In the genomic region with DNA sequence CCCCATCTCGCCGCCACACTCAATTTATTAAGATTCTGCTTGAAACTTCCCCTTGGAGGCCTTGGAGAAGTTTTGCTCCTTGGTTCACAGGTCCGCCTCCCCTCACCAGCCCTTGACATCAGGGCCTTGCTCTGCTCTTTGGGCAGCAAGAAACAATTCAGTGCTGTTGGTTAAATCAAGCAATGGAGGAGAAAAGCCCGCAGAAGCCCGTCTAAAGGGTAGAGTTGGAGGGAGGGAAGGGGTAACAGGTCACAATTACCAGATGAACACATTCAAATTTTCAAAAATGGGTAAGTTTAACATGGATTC, we compare ENCODE assay signal across 8 cellular contexts. TPM values are rescaled to one million over a fixed set of nuclear protein-coding genes. Genes with fewer than 3 reads are reported as not detected.
A peak's percentile ranks its signal among the peaks of the same experiment; 100 is the strongest.
DNase-seq lines count a peak whose midpoint lies in the region; ATAC-seq and TF ChIP-seq lines count a peak whose summit lies in the region.

No MANE protein-coding gene starts in this region.

- ATAC-seq in HG02852 (IDR thresholded peaks at IDR 0.05; ENCODE audit: unreplicated experiment) (peak; percentile 20), GM18870 (IDR thresholded peaks at IDR 0.05; ENCODE audit: unreplicated experiment) (no peak)

- no peaks in the 10 kb centered on the region for H3K9me3 Mint-ChIP-seq in Calu3 (ENCODE audit: low read depth, unreplicated experiment)
- no peaks in the 10 kb centered on the region for H3K9me3 Mint-ChIP-seq in activated CD4-positive, alpha-beta T cell treated with anti-CD3 and anti-CD28 coated beads, Interleukin-2, amount 10 ng/mL, durations not matched to agents 24 days and 14 days
- H3K9me3 Mint-ChIP-seq in osteocyte (ENCODE audit: unreplicated experiment), result no peaks in the 10 kb centered on the region

- H3K36me3 Mint-ChIP-seq in Calu3 (ENCODE audit: insufficient read depth, unreplicated experiment) (peaks cover 34% of the 10 kb centered on the region), osteocyte (ENCODE audit: unreplicated experiment) (peaks cover 27% of the 10 kb centered on the region)
- H3K36me3 Mint-ChIP-seq in activated CD4-positive, alpha-beta T cell treated with anti-CD3 and anti-CD28 coated beads, Interleukin-2, amount 10 ng/mL, durations not matched to agents 24 days and 14 days (ENCODE audit: low read depth), result peaks cover 59% of the 10 kb centered on the region

- CTCF ChIA-PET in Calu3 (lab: Charles Lee), result interaction anchor here (0.9 kb wide), 1 partner anchor 179 kb away, joined by 3 read pairs; a partner anchor contains a TSS

- intact Hi-C loops in Calu3 (cut with micrococcal nuclease; ENCODE audit: unreplicated experiment), result loop anchor here (1.0 kb wide), 1 partner anchor 116 kb away; no protein-coding TSS in a partner anchor
- intact Hi-C loops in activated CD4-positive, alpha-beta T cell treated with anti-CD3 and anti-CD28 coated beads, Interleukin-2, amount 10 ng/mL, durations not matched to agents 24 days and 14 days (cut with micrococcal nuclease), result loop anchor here (1.0 to 5.0 kb wide), 6 partner anchors 13 to 234 kb away; a partner anchor contains a TSS

- peak overlapping the region; percentile 90 for H3K4me3 Mint-ChIP-seq in Calu3 (ENCODE audit: low read depth, unreplicated experiment)
- peak overlapping the region; percentile 95 for H3K4me3 Mint-ChIP-seq in activated CD4-positive, alpha-beta T cell treated with anti-CD3 and anti-CD28 coated beads, Interleukin-2, amount 10 ng/mL, durations not matched to agents 24 days and 14 days
- peak overlapping the region; percentile 88 for H3K4me3 Mint-ChIP-seq in osteocyte (ENCODE audit: unreplicated experiment)

- BruUV-seq in Calu3 (replicated peaks; lab: Mats Ljungman, UMichigan), result TSS peak; percentile 74

- H3K27me3 Mint-ChIP-seq in Calu3 (ENCODE audit: unreplicated experiment) (no peaks in the 10 kb centered on the region), osteocyte (ENCODE audit: unreplicated experiment) (no peaks in the 10 kb centered on the region)
- H3K27me3 Mint-ChIP-seq in activated CD4-positive, alpha-beta T cell treated with anti-CD3 and anti-CD28 coated beads, Interleukin-2, amount 10 ng/mL, durations not matched to agents 24 days and 14 days, result no peaks in the 10 kb centered on the region

- H3K27ac Mint-ChIP-seq in Calu3 (ENCODE audit: unreplicated experiment) (peak overlapping the region; percentile 90), osteocyte (ENCODE audit: unreplicated experiment) (peak overlapping the region; percentile 92)
- H3K27ac Mint-ChIP-seq in activated CD4-positive, alpha-beta T cell treated with anti-CD3 and anti-CD28 coated beads, Interleukin-2, amount 10 ng/mL, durations not matched to agents 24 days and 14 days, result peak overlapping the region; percentile 98

- TF ChIP-seq CTCF in Calu3 (IDR thresholded peaks at IDR 0.05; ENCODE audit: unreplicated experiment) (no peak), osteocyte (IDR thresholded peaks at IDR 0.05) (no peak)

- no peak for DNase-seq in Calu3
- peak; percentile 78 for DNase-seq in activated CD4-positive, alpha-beta T cell treated with anti-CD3 and anti-CD28 coated beads, Interleukin-2, amount 10 ng/mL, durations not matched to agents 24 days and 14 days
- peak; percentile 32 for DNase-seq in fibroblast of peridontal ligament (ENCODE audit: extremely low read depth)
- no peak for DNase-seq in osteocyte (ENCODE audit: extremely low spot score, unreplicated experiment)
- no peak for DNase-seq in NCI-H2196 (lab: John Stamatoyannopoulos, UW; ENCODE audit: unreplicated experiment)
- DNase-seq in effector CD8-positive, alpha-beta T cell (lab: John Stamatoyannopoulos, UW), result no peak

- H3K4me1 Mint-ChIP-seq in Calu3 (ENCODE audit: low read depth, unreplicated experiment) (peaks cover 48% of the 10 kb centered on the region), osteocyte (ENCODE audit: unreplicated experiment) (peaks cover 22% of the 10 kb centered on the region)
- H3K4me1 Mint-ChIP-seq in activated CD4-positive, alpha-beta T cell treated with anti-CD3 and anti-CD28 coated beads, Interleukin-2, amount 10 ng/mL, durations not matched to agents 24 days and 14 days, result peaks cover 70% of the 10 kb centered on the region

RNA-seq across cellular contexts. Expression of a gene that starts 0.4 kb away (rescaled TPM):
- total RNA-seq in Calu3 (2022) (71.2 and 128 TPM in 2 replicates), osteocyte (18.4 and 18.9 TPM in 2 replicates)
- total RNA-seq in activated CD4-positive, alpha-beta T cell treated with anti-CD3 and anti-CD28 coated beads, Interleukin-2, amount 10 ng/mL, durations not matched to agents 24 days and 14 days, result 45.7 and 47.9 TPM in 2 replicates

RNA-seq across cellular contexts. Expression of a gene that starts 0.5 kb away (rescaled TPM):
- total RNA-seq in Calu3 (2022) (73.9 and 121 TPM in 2 replicates), osteocyte (33.7 and 37.4 TPM in 2 replicates)
- total RNA-seq in activated CD4-positive, alpha-beta T cell treated with anti-CD3 and anti-CD28 coated beads, Interleukin-2, amount 10 ng/mL, durations not matched to agents 24 days and 14 days, result 39.8 and 43.7 TPM in 2 replicates

RNA-seq across cellular contexts. Expression of a gene that starts 13.8 kb away (rescaled TPM):
- 3.4 and 3.6 TPM in 2 replicates for total RNA-seq in Calu3 (2022)
- total RNA-seq in activated CD4-positive, alpha-beta T cell treated with anti-CD3 and anti-CD28 coated beads, Interleukin-2, amount 10 ng/mL, durations not matched to agents 24 days and 14 days, result 10.8 and 12.1 TPM in 2 replicates
- 0.08 TPM in 1 of 2 replicates, not detected in the other for total RNA-seq in osteocyte

RNA-seq across cellular contexts. Expression of a gene that starts 48.9 kb away (rescaled TPM):
- total RNA-seq in Calu3 (2022) (76.7 and 78.5 TPM in 2 replicates), osteocyte (71.5 and 73.4 TPM in 2 replicates)
- 78.4 and 79.4 TPM in 2 replicates for total RNA-seq in activated CD4-positive, alpha-beta T cell treated with anti-CD3 and anti-CD28 coated beads, Interleukin-2, amount 10 ng/mL, durations not matched to agents 24 days and 14 days

Comparison
In these comparisons a context has a peak if more than half of its experiments do, and no peak if none do; other contexts are left out.
1. DNase-seq: peak in activated CD4-positive, alpha-beta T cell treated with anti-CD3 and anti-CD28 coated beads, Interleukin-2, amount 10 ng/mL, durations not matched to agents 24 days and 14 days (single experiment) and fibroblast of peridontal ligament (single experiment); none in Calu3 (single experiment), osteocyte (single experiment), NCI-H2196 (single experiment) and effector CD8-positive, alpha-beta T cell (single experiment).
2. Peak in every context shown above with its lines, with median percentiles within 50 percentile points of each other: H3K27ac Mint-ChIP-seq and H3K4me3 Mint-ChIP-seq.